ENCODE assay signal across 19 cellular contexts in genomic region chr2:23457990-23458689, GRCh38.
"Had no signal": no experiment of that assay in that cellular context is flagged by ENCODE, and none has a peak within 500 bp of the region (broad histone marks: within the 10 kb centered on the region; RNA-seq: fewer than 3 reads in every experiment).

No MANE protein-coding gene starts in this region.

- H3K4me3 ChIP-seq: esophagus muscularis mucosa, hepatocyte, psoas muscle, spleen, uterus had no signal

- DNase-seq: dermis blood vessel endothelial cell; foreskin keratinocyte; kidney; left colon; mesendoderm; naive B cell; psoas muscle; retina; spleen; stimulated activated CD4-positive, alpha-beta T cell treated with anti-CD3 and anti-CD28 coated beads, Interleukin-15, amount 100 ng/mL, for 24 hours; stimulated activated CD4-positive, alpha-beta T cell treated with anti-CD3 and anti-CD28 coated beads, Interleukin-2, amount 100 ng/mL, for 24 hours; stimulated activated CD4-positive, alpha-beta T cell treated with anti-CD3 and anti-CD28 coated beads, Interleukin-4, amount 100 ng/mL, for 4 hours; stimulated activated naive CD4-positive, alpha-beta T cell treated with Interleukin-2 at 50 U/mL for 16 hours; uterus had no signal

- H3K9me3 ChIP-seq: esophagus muscularis mucosa, psoas muscle, spleen, uterus had no signal

- H3K27ac Mint-ChIP-seq: naive B cell, nephron, type B pancreatic cell had no signal

- ATAC-seq: foreskin keratinocyte, left colon, sciatic nerve had no signal

- H2AFZ ChIP-seq: hepatocyte had no signal

- H3K4me2 ChIP-seq: hepatocyte had no signal

- H3K27ac ChIP-seq: esophagus muscularis mucosa, foreskin keratinocyte, hepatocyte, psoas muscle, spleen, uterus had no signal

- H3K4me3 Mint-ChIP-seq: naive B cell, nephron, type B pancreatic cell had no signal

- H3K4me1 ChIP-seq: psoas muscle, uterus had no signal

- H3K27me3 Mint-ChIP-seq: type B pancreatic cell had no signal

- H3K27me3 ChIP-seq: esophagus muscularis mucosa, foreskin keratinocyte, hepatocyte, uterus had no signal

- H3K9me3 Mint-ChIP-seq: nephron, type B pancreatic cell had no signal

- H3K36me3 Mint-ChIP-seq: naive B cell had no signal

- H3K79me2 ChIP-seq: hepatocyte had no signal

- H3K36me3 ChIP-seq: esophagus muscularis mucosa, spleen, uterus had no signal
